Comparison of ENCODE assay signal across 20 cellular contexts in genomic region chr7:27873006-27873295, GRCh38.
DNase-seq lines count a peak whose midpoint lies in the region; ATAC-seq, FAIRE-seq and TF ChIP-seq lines count a peak whose summit lies in the region.
"Had no signal": no experiment of that assay in that cellular context is flagged by ENCODE, and none has a peak within 500 bp of the region (broad histone marks: within the 10 kb centered on the region; RNA-seq: fewer than 3 reads in every experiment).

No MANE protein-coding gene starts in this region.

- H3K27ac ChIP-seq in GM23248 (no peak overlapping the region), endothelial cell of umbilical vein (ENCODE audit: insufficient read depth, low read depth, low read length) (peak overlapping the region; percentile 95)
- H3K27ac ChIP-seq: HL-60, KMS-11, SJCRH30 had no signal

- TF ChIP-seq POLR2A in endothelial cell of umbilical vein (IDR thresholded peaks at IDR 0.05; ENCODE audit: low read depth, low read length): no peak

- BruUV-seq in endothelial cell of umbilical vein (replicated peaks; lab: Mats Ljungman, UMichigan): no TSS peak

- H3K4me3 Mint-ChIP-seq in activated CD4-positive, alpha-beta memory T cell treated with anti-CD3 and anti-CD28 coated beads for 36 hours: no peak overlapping the region
- H3K4me3 Mint-ChIP-seq: CD8-positive, alpha-beta memory T cell; H9 had no signal

- peaks cover 11% of the 10 kb centered on the region; the same call in 1 of the 2 replicates for H3F3A ChIP-seq in GM23248 (ENCODE audit: insufficient read depth)

- H2AFZ ChIP-seq in GM23248: no peak overlapping the region
- no peak overlapping the region for H2AFZ ChIP-seq in endothelial cell of umbilical vein (ENCODE audit: low read depth, low read length)

- no peaks in the 10 kb centered on the region for H3K9me1 ChIP-seq in endothelial cell of umbilical vein (replicated peaks; ENCODE audit: control insufficient read depth, extremely low read depth, insufficient read depth, low read length)

- POLR2A ChIA-PET in endothelial cell of umbilical vein (lab: Charles Lee): interaction anchor here (0.7 kb wide), 1 partner anchor 1149 kb away, joined by 4 read pairs; no protein-coding TSS in a partner anchor
- POLR2A ChIA-PET in activated CD4-positive, alpha-beta memory T cell treated with anti-CD3 and anti-CD28 coated beads for 36 hours (lab: Charles Lee): no interaction called here

- no peak for TF ChIP-seq CTCF in endothelial cell of umbilical vein (IDR thresholded peaks at IDR 0.05; ENCODE audit: extremely low read depth in 1 of 2, insufficient read depth in 1 of 2, low read depth in 1 of 2, low read length in 2 of 2)

- H3K27me3 ChIP-seq in GM23248 (replicated peaks; ENCODE audit: insufficient read depth) (no peaks in the 10 kb centered on the region), endothelial cell of umbilical vein (ENCODE audit: control insufficient read depth in 2 of 2, insufficient read depth in 2 of 2, low read length in 2 of 2) (no peaks in the 10 kb centered on the region)
- H3K27me3 ChIP-seq: SJCRH30 had no signal

- intact Hi-C loops in endothelial cell of umbilical vein (cut with micrococcal nuclease): no loop called here
- intact Hi-C loops in activated CD4-positive, alpha-beta memory T cell treated with anti-CD3 and anti-CD28 coated beads for 36 hours (cut with micrococcal nuclease): no loop called here

- H3K4me3 ChIP-seq in GM23248: no peak overlapping the region
- H3K4me3 ChIP-seq in endothelial cell of umbilical vein (replicated peaks in 1 of 3; ENCODE audit: insufficient read depth in 1 of 3, low read depth in 1 of 3, low read length in 3 of 3): no peak overlapping the region
- H3K4me3 ChIP-seq: A549, SJCRH30 had no signal

- no peaks in the 10 kb centered on the region for H3K9me3 ChIP-seq in GM23248 (ENCODE audit: low read depth)
- H3K9me3 ChIP-seq in endothelial cell of umbilical vein (replicated peaks; ENCODE audit: control insufficient read depth, insufficient read depth, low read length): no peaks in the 10 kb centered on the region
- H3K9me3 ChIP-seq: A549, SJCRH30 had no signal

- no peak overlapping the region for H3K4me2 ChIP-seq in GM23248 (ENCODE audit: unreplicated experiment)
- H3K4me2 ChIP-seq in endothelial cell of umbilical vein (ENCODE audit: insufficient read depth, low read length): peak overlapping the region; percentile 36
- H3K4me2 ChIP-seq: A549, KMS-11 had no signal

- no peaks in the 10 kb centered on the region for H3K4me1 Mint-ChIP-seq in activated CD4-positive, alpha-beta memory T cell treated with anti-CD3 and anti-CD28 coated beads for 36 hours (ENCODE audit: low read depth)

- 31 to 46% methylated on average over 6 of the region's 6 CpGs for WGBS in GM23248 (ENCODE audit: low coverage in 1 of 2, low lambda C conversion rate in 2 of 2, missing lambda C conversion rate in 2 of 2), 2 experiments

- H3K79me2 ChIP-seq in GM23248 (ENCODE audit: insufficient read depth): no peaks in the 10 kb centered on the region
- no peaks in the 10 kb centered on the region for H3K79me2 ChIP-seq in endothelial cell of umbilical vein (ENCODE audit: control insufficient read depth, insufficient read depth, low read length)

- ATAC-seq in GM18873 (IDR thresholded peaks at IDR 0.05; ENCODE audit: low FRiP score, unreplicated experiment): no peak
- ATAC-seq: A549, Panc1 had no signal

- dilution Hi-C loops in endothelial cell of umbilical vein (cut with MboI; ENCODE audit: extremely low pct_ligation_motif_present, low sequenced_read_pairs): no loop called here

- no peaks in the 10 kb centered on the region for H3K9me3 Mint-ChIP-seq in activated CD4-positive, alpha-beta memory T cell treated with anti-CD3 and anti-CD28 coated beads for 36 hours
- H3K9me3 Mint-ChIP-seq: CD8-positive, alpha-beta memory T cell; H9 had no signal

- H3K9ac ChIP-seq in GM23248 (no peak overlapping the region), endothelial cell of umbilical vein (replicated peaks; ENCODE audit: extremely low read depth, insufficient read depth, low read length) (peak overlapping the region; percentile 45)
- H3K9ac ChIP-seq: KMS-11 had no signal

- no peaks in the 10 kb centered on the region for H3K27me3 Mint-ChIP-seq in activated CD4-positive, alpha-beta memory T cell treated with anti-CD3 and anti-CD28 coated beads for 36 hours
- H3K27me3 Mint-ChIP-seq: CD8-positive, alpha-beta memory T cell had no signal

- no peak overlapping the region for H3K27ac Mint-ChIP-seq in activated CD4-positive, alpha-beta memory T cell treated with anti-CD3 and anti-CD28 coated beads for 36 hours
- H3K27ac Mint-ChIP-seq: CD8-positive, alpha-beta memory T cell had no signal

- H3K4me1 ChIP-seq in GM23248 (ENCODE audit: insufficient read depth): peaks cover 13% of the 10 kb centered on the region; the same call in 1 of the 2 replicates
- H3K4me1 ChIP-seq in endothelial cell of umbilical vein (ENCODE audit: control insufficient read depth, extremely low read depth, insufficient read depth, low read length): peaks cover 34% of the 10 kb centered on the region
- H3K4me1 ChIP-seq: SJCRH30 had no signal

- H4K20me1 ChIP-seq in GM23248 (ENCODE audit: insufficient read depth) (no peaks in the 10 kb centered on the region), endothelial cell of umbilical vein (replicated peaks; ENCODE audit: control insufficient read depth, extremely low read depth, insufficient read depth, low read length) (no peaks in the 10 kb centered on the region)

- no peaks in the 10 kb centered on the region for H3K36me3 Mint-ChIP-seq in activated CD4-positive, alpha-beta memory T cell treated with anti-CD3 and anti-CD28 coated beads for 36 hours

- in situ Hi-C loops in GM23248 (cut with MboI): no loop called here

- no peak for FAIRE-seq in endothelial cell of umbilical vein (lab: Jason Lieb, UNC)
- FAIRE-seq: A549, D721Med had no signal

- DNase-seq in GM23248 (peak; percentile 24), endothelial cell of umbilical vein (ENCODE audit: low read depth, low spot score) (no peak), kidney tubule cell (ENCODE audit: low spot score) (peak; percentile 37), renal cortical epithelial cell (ENCODE audit: low read depth) (peak; percentile 36), NCI-H2227 (lab: John Stamatoyannopoulos, UW; ENCODE audit: unreplicated experiment) (no peak)
- no peak for DNase-seq in activated CD4-positive, alpha-beta memory T cell treated with anti-CD3 and anti-CD28 coated beads for 36 hours
- DNase-seq: C1 segment of cervical spinal cord; CD8-positive, alpha-beta memory T cell; DND-41; H9; MV-4-11; NCI-H2107; NCI-H69; SJCRH30 had no signal

- CTCF ChIA-PET in endothelial cell of umbilical vein (lab: Charles Lee): interaction anchor here (1.6 kb wide), 2 partner anchors 49 to 98 kb away, joined by 3 read pairs; no protein-coding TSS in a partner anchor
- CTCF ChIA-PET in activated CD4-positive, alpha-beta memory T cell treated with anti-CD3 and anti-CD28 coated beads for 36 hours (lab: Charles Lee): no interaction called here

- no peaks in the 10 kb centered on the region for H3K9me2 ChIP-seq in GM23248 (ENCODE audit: insufficient read depth)

- no peaks in the 10 kb centered on the region for H3K36me3 ChIP-seq in GM23248 (ENCODE audit: low read depth)
- H3K36me3 ChIP-seq in endothelial cell of umbilical vein (ENCODE audit: control insufficient read depth in 2 of 2, extremely low read depth in 1 of 2, insufficient read depth in 2 of 2, low read length in 2 of 2): no peaks in the 10 kb centered on the region
- H3K36me3 ChIP-seq: SJCRH30 had no signal

TF ChIP-seq in endothelial cell of umbilical vein, 7 proteins besides CTCF, POLR2A, EP300 and RAD21:
- TF ChIP-seq EZH2 (IDR thresholded peaks at IDR 0.05; ENCODE audit: borderline replicate concordance, low read depth, low read length, severe bottlenecking) (no peak), POLR2AphosphoS5 (IDR thresholded peaks at IDR 0.05; ENCODE audit: insufficient read depth, low read depth, low read length) (no peak), FOS (IDR thresholded peaks at IDR 0.05; ENCODE audit: borderline replicate concordance, insufficient read depth, low read length) (no peak), GATA2 (IDR thresholded peaks at IDR 0.05; ENCODE audit: insufficient read depth, insufficient read length, low read depth, low read length) (no peak), JUN (IDR thresholded peaks at IDR 0.05; ENCODE audit: borderline replicate concordance, insufficient read depth, insufficient read length, low read depth) (no peak), MYC (IDR thresholded peaks at IDR 0.05; ENCODE audit: low read depth, low read length) (no peak), MAX (IDR thresholded peaks at IDR 0.05; ENCODE audit: insufficient read depth, insufficient read length) (no peak)

Comparison
In these comparisons a context has a peak if more than half of its experiments do, and no peak if none do; other contexts are left out.
1. DNase-seq: peak in GM23248 (single experiment), kidney tubule cell (single experiment) and renal cortical epithelial cell (single experiment); none in endothelial cell of umbilical vein (single experiment), activated CD4-positive, alpha-beta memory T cell treated with anti-CD3 and anti-CD28 coated beads for 36 hours (single experiment) and NCI-H2227 (single experiment).